In the genomic region with DNA sequence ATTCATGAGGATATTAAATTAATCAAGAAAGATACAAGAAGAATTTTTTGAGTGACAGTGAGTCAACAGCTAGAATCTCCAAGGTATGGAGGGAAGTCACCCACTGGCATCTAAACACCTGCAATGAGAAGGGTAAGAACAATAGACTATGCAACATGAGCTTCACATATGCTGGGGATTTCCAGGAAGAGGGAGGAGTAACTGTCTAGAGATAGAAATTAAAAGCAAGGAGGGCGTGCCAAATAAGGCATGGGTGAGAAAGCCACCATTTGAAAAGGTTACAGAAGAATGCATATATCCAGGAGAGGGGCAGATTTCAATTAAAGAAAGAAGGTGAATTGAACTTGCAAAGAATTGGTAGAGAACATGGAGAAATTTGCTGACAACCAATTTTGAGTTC, we compare ENCODE assay signal across 22 cellular contexts.
DNase-seq lines count a peak whose midpoint lies in the region; ATAC-seq, FAIRE-seq and TF ChIP-seq lines count a peak whose summit lies in the region.
"Had no signal": no experiment of that assay in that cellular context is flagged by ENCODE, and none has a peak within 500 bp of the region (broad histone marks: within the 10 kb centered on the region; RNA-seq: fewer than 3 reads in every experiment).

No MANE protein-coding gene starts in this region.

- TF ChIP-seq CTCF in KMS-11 (conservative IDR thresholded peaks at IDR 0.05; ENCODE audit: low read depth, low read length) (no peak), K562 (IDR thresholded peaks at IDR 0.05 in 2 of 3, conservative IDR thresholded peaks at IDR 0.05 in 1 of 3; ENCODE audit: insufficient read depth in 2 of 3, low read depth in 1 of 3, low read length in 3 of 3) (no peak)

- in situ Hi-C loops in K562 (cut with MboI), result no loop called here

- ATAC-seq in GM19463 (IDR thresholded peaks at IDR 0.05; ENCODE audit: unreplicated experiment) (peak; percentile 76), K562 (no peak)

- H3K36me3 ChIP-seq in KMS-11 (ENCODE audit: insufficient read depth) (no peaks in the 10 kb centered on the region), K562 (ENCODE audit: control insufficient read depth, insufficient read depth, low read length) (no peaks in the 10 kb centered on the region)
- H3K36me3 ChIP-seq: uterus had no signal

- H3K4me3 ChIP-seq in KMS-11 (IDR thresholded peaks at IDR 0.05; ENCODE audit: insufficient read depth, low read depth, low read length) (no peak overlapping the region), K562 (no peak overlapping the region)
- H3K4me3 ChIP-seq: dorsolateral prefrontal cortex, uterus had no signal

- H4K20me1 ChIP-seq in KMS-11 (ENCODE audit: insufficient read depth), result no peaks in the 10 kb centered on the region
- no peaks in the 10 kb centered on the region for H4K20me1 ChIP-seq in K562 (replicated peaks; ENCODE audit: control insufficient read depth, insufficient read depth, low read length)

- no peaks in the 10 kb centered on the region for H3K9me3 ChIP-seq in K562 (replicated peaks; ENCODE audit: control insufficient read depth, insufficient read depth, low read depth, low read length)
- H3K9me3 ChIP-seq: uterus had no signal

- 0% methylated on average over 1 of the region's 1 CpG for whole genome bisulfite sequencing in K562 (ENCODE audit: insufficient coverage, low coverage, missing lambda C conversion rate)

- H3K4me2 ChIP-seq in KMS-11, result peak overlapping the region; percentile 69
- H3K4me2 ChIP-seq in K562 (ENCODE audit: insufficient read depth, low read length), result no peak overlapping the region

- H3K9ac ChIP-seq in KMS-11 (no peak overlapping the region), K562 (ENCODE audit: insufficient read depth in 1 of 2, low read depth in 2 of 2, low read length in 2 of 2) (no peak overlapping the region)

- intact Hi-C loops in K562 (cut with micrococcal nuclease), result no loop called here

- no peak for TF ChIP-seq EP300 in K562 (IDR thresholded peaks at IDR 0.05; ENCODE audit: low read length)

- FAIRE-seq in K562 (lab: Jason Lieb, UNC), result no peak
- FAIRE-seq in HTR-8/SVneo (lab: Jason Lieb, UNC), result no peak
- FAIRE-seq: TTC549 had no signal

- no peaks in the 10 kb centered on the region for H3K9me1 ChIP-seq in K562 (ENCODE audit: control insufficient read depth, insufficient read depth, low read length)

- POLR2A ChIA-PET in K562 (lab: Yijun Ruan, JAX), result no interaction called here

- no peak for TF ChIP-seq RAD21 in K562 (CRISPR knock-in tag; conservative IDR thresholded peaks at IDR 0.05 in 1 of 2, IDR thresholded peaks at IDR 0.05 in 1 of 2)

- H3K27ac ChIP-seq in KMS-11 (peak overlapping the region; percentile 62), K562 (ENCODE audit: extremely low read depth, low read depth, low read length) (no peak overlapping the region)
- H3K27ac ChIP-seq: dorsolateral prefrontal cortex, epithelial cell of prostate, uterus had no signal

- peaks cover 38% of the 10 kb centered on the region for H3K4me1 ChIP-seq in KMS-11 (ENCODE audit: low read depth, poor library complexity, severe bottlenecking)
- no peaks in the 10 kb centered on the region for H3K4me1 ChIP-seq in K562 (replicated peaks in 1 of 2; ENCODE audit: control insufficient read depth in 2 of 2, insufficient read depth in 2 of 2, low read length in 2 of 2)
- H3K4me1 ChIP-seq: uterus had no signal

- DNase-seq in NCI-H2196 treated with DMSO at 0.1 percent for 48 hours (lab: John Stamatoyannopoulos, UW; ENCODE audit: unreplicated experiment), result peak; percentile 7
- DNase-seq in NCI-H2196 (lab: John Stamatoyannopoulos, UW; ENCODE audit: unreplicated experiment), result no peak
- no peak for DNase-seq in K562 (ENCODE audit: extremely low read depth in 1 of 4, low spot score in 3 of 4)
- DNase-seq in activated T-cell treated with anti-CD3 and anti-CD28 coated beads for 4 hours, result no peak
- DNase-seq in HTR-8/SVneo (ENCODE audit: insufficient read length, low spot score), result no peak
- DNase-seq in cortex of kidney (lab: John Stamatoyannopoulos, UW), result no peak
- DNase-seq: 8988T; activated CD4-positive, alpha-beta T cell treated with anti-CD3 and anti-CD28 coated beads, Interleukin-2, amount 10 ng/mL, durations not matched to agents 24 days and 14 days; dorsolateral prefrontal cortex; foreskin fibroblast; H7; Kasumi-1; kidney glomerular epithelial cell; NCI-H1436; NCI-H2227 treated with DMSO at 0.1 percent for 48 hours; occipital lobe; stimulated activated CD4-positive, alpha-beta T cell treated with anti-CD3 and anti-CD28 coated beads, Interleukin-12 subunit alpha, Interleukin-12 subunit beta, amount 100 ng/mL, for 4 hours; uterus had no signal

- H3K27me3 ChIP-seq in KMS-11 (ENCODE audit: insufficient read depth, low read depth), result no peaks in the 10 kb centered on the region
- H3K27me3 ChIP-seq in K562 (ENCODE audit: control insufficient read depth in 2 of 2, insufficient read depth in 2 of 2, low read length in 2 of 2), result no peaks in the 10 kb centered on the region
- H3K27me3 ChIP-seq: dorsolateral prefrontal cortex, uterus had no signal

- H2AFZ ChIP-seq in KMS-11 (ENCODE audit: low read depth) (peak overlapping the region; percentile 47), K562 (ENCODE audit: low read depth, low read length) (no peak overlapping the region)

- TF ChIP-seq POLR2A in K562 (conservative IDR thresholded peaks at IDR 0.05), result no peak

- H3K79me2 ChIP-seq in KMS-11 (ENCODE audit: insufficient read depth, low read depth) (no peaks in the 10 kb centered on the region), K562 (ENCODE audit: control insufficient read depth, insufficient read depth, low read length) (no peaks in the 10 kb centered on the region)

- BruUV-seq in K562 (replicated peaks; lab: Mats Ljungman, UMichigan), result no TSS peak

- CTCF ChIA-PET in K562 (lab: Yijun Ruan, JAX; ENCODE audit: low intra/inter-chr PET ratio), result no interaction called here

TF ChIP-seq in K562, 482 proteins besides CTCF, POLR2A, EP300 and RAD21:
- TF ChIP-seq MAFG (tag; conservative IDR thresholded peaks at IDR 0.05) (peak; percentile 32; the same call in 1 of the 2 replicates), ZNF316 (IDR thresholded peaks at IDR 0.05) (peak; percentile 65; the same call in 1 of the 2 replicates), FUS (optimal IDR thresholded peaks at IDR 0.05; ENCODE audit: low read depth, low read length) (no peak)
